Comparison of ENCODE assay signal across 18 cellular contexts in the genomic region with DNA sequence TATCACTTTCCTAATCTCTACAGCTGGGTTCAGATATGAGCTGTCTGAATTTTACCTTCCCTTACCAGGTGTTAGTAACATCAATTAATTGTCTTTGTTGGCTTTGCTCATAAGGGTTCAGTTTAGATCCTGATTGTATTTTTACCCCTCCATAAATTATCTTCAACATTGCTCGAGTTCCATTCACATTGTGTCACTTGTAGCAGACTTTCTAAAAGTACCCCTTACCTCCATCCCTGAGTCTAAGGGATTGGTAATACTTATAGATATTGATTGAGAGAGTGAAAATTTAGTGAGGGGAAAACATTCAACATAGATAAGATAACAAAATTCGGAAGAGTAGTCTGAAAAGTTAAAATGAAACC. TPM values are rescaled to one million over a fixed set of nuclear protein-coding genes. Genes with fewer than 3 reads are reported as not detected.
DNase-seq lines count a peak whose midpoint lies in the region; ATAC-seq, FAIRE-seq and TF ChIP-seq lines count a peak whose summit lies in the region.
"Had no signal": no experiment of that assay in that cellular context is flagged by ENCODE, and none has a peak within 500 bp of the region (broad histone marks: within the 10 kb centered on the region; RNA-seq: fewer than 3 reads in every experiment).

No MANE protein-coding gene starts in this region.

- no peak overlapping the region for H3K4me3 Mint-ChIP-seq in dendritic cell treated with granulocyte-macrophage colony-stimulating factor and Interleukin-4, amounts not matched to agents 40 ng/mL and 50 ng/mL, for 4 days
- no peak overlapping the region for H3K4me3 Mint-ChIP-seq in neural progenitor cell
- no peak overlapping the region for H3K4me3 Mint-ChIP-seq in T-helper 2 cell treated with Interferon-gamma antibody and Interleukin-4, amounts not matched to agents 5 μg/mL and 100 μg/mL, for 36 hours
- H3K4me3 Mint-ChIP-seq: nephron; stimulated activated naive CD8-positive, alpha-beta T cell treated with anti-CD3 and anti-CD28 coated beads, Interleukin-15, Interleukin-2, amounts not matched to agents 100 ng/mL and 50 ng/mL, for 24 hours had no signal

- peaks cover 39% of the 10 kb centered on the region for H3K4me1 Mint-ChIP-seq in dendritic cell treated with granulocyte-macrophage colony-stimulating factor and Interleukin-4, amounts not matched to agents 40 ng/mL and 50 ng/mL, for 4 days (ENCODE audit: low read depth)
- H3K4me1 Mint-ChIP-seq in neural progenitor cell, result peaks cover 14% of the 10 kb centered on the region
- no peaks in the 10 kb centered on the region for H3K4me1 Mint-ChIP-seq in T-helper 2 cell treated with Interferon-gamma antibody and Interleukin-4, amounts not matched to agents 5 μg/mL and 100 μg/mL, for 36 hours (ENCODE audit: low read depth)

- peak; percentile 59 for FAIRE-seq in A549 (lab: Jason Lieb, UNC)
- FAIRE-seq: GM12892 had no signal

- TF ChIP-seq CTCF in A549 (IDR thresholded peaks at IDR 0.05), result no peak
- no peak for TF ChIP-seq CTCF in IMR-90 (conservative IDR thresholded peaks at IDR 0.05; ENCODE audit: low read depth, low read length)
- no peak for TF ChIP-seq CTCF in neural progenitor cell (IDR thresholded peaks at IDR 0.05)

- peak overlapping the region; percentile 59 for H3K27ac Mint-ChIP-seq in dendritic cell treated with granulocyte-macrophage colony-stimulating factor and Interleukin-4, amounts not matched to agents 40 ng/mL and 50 ng/mL, for 4 days
- H3K27ac Mint-ChIP-seq in neural progenitor cell, result no peak overlapping the region
- H3K27ac Mint-ChIP-seq in T-helper 2 cell treated with Interferon-gamma antibody and Interleukin-4, amounts not matched to agents 5 μg/mL and 100 μg/mL, for 36 hours, result no peak overlapping the region
- H3K27ac Mint-ChIP-seq: nephron; stimulated activated naive CD8-positive, alpha-beta T cell treated with anti-CD3 and anti-CD28 coated beads, Interleukin-15, Interleukin-2, amounts not matched to agents 100 ng/mL and 50 ng/mL, for 24 hours had no signal

- H2BK120ac ChIP-seq in IMR-90 (ENCODE audit: low read depth, low read length), result no peak overlapping the region

- ATAC-seq in A549, result peak; percentile 20 to 24; a peak in 2 of 6 replicates
- no peak for ATAC-seq in IMR-90 (ENCODE audit: low read depth)
- no peak for ATAC-seq in GM19023 (IDR thresholded peaks at IDR 0.05; ENCODE audit: unreplicated experiment)
- ATAC-seq in GM21619 (IDR thresholded peaks at IDR 0.05; ENCODE audit: unreplicated experiment), result no peak
- ATAC-seq: gastrocnemius medialis, PC-3 had no signal

- H3K4me1 ChIP-seq in A549 (peaks cover 70% of the 10 kb centered on the region), IMR-90 (ENCODE audit: control insufficient read depth, insufficient read depth, low read length) (peaks cover 11% of the 10 kb centered on the region; the same call in 1 of the 2 replicates), neural progenitor cell (peaks cover 9% of the 10 kb centered on the region)

- H3K79me2 ChIP-seq in neural progenitor cell (ENCODE audit: low read depth), result peaks cover 78% of the 10 kb centered on the region

- no peak for TF ChIP-seq EP300 in A549 (IDR thresholded peaks at IDR 0.05)

- peak overlapping the region; percentile 53; the same call in 1 of the 2 replicates for H3K23ac ChIP-seq in IMR-90 (ENCODE audit: low read depth, low read length)

- no peak overlapping the region for H2BK15ac ChIP-seq in IMR-90 (ENCODE audit: low read depth, low read length)

- dilution Hi-C loops in IMR-90 (cut with HindIII; ENCODE audit: low sequenced_read_pairs, unreplicated experiment), result no loop called here

- H3K4me3 ChIP-seq in A549 (no peak overlapping the region), IMR-90 (ENCODE audit: insufficient read depth, low read depth, low read length) (no peak overlapping the region), neural progenitor cell (no peak overlapping the region)
- H3K4me3 ChIP-seq: gastrocnemius medialis, lower lobe of right lung had no signal

- no peak overlapping the region for H2AFZ ChIP-seq in IMR-90 (replicated peaks; ENCODE audit: low read length, poor library complexity)
- no peak overlapping the region for H2AFZ ChIP-seq in neural progenitor cell (replicated peaks)

- no peaks in the 10 kb centered on the region for H3K9me3 ChIP-seq in A549
- H3K9me3 ChIP-seq in IMR-90 (ENCODE audit: control insufficient read depth, insufficient read depth, low read length), result no peaks in the 10 kb centered on the region
- H3K9me3 ChIP-seq in neural progenitor cell (ENCODE audit: low read depth), result no peaks in the 10 kb centered on the region
- H3K9me3 ChIP-seq: gastrocnemius medialis, lower lobe of right lung had no signal

- H3K9me3 Mint-ChIP-seq in dendritic cell treated with granulocyte-macrophage colony-stimulating factor and Interleukin-4, amounts not matched to agents 40 ng/mL and 50 ng/mL, for 4 days, result no peaks in the 10 kb centered on the region
- no peaks in the 10 kb centered on the region for H3K9me3 Mint-ChIP-seq in neural progenitor cell
- no peaks in the 10 kb centered on the region for H3K9me3 Mint-ChIP-seq in T-helper 2 cell treated with Interferon-gamma antibody and Interleukin-4, amounts not matched to agents 5 μg/mL and 100 μg/mL, for 36 hours
- H3K9me3 Mint-ChIP-seq: nephron; stimulated activated naive CD8-positive, alpha-beta T cell treated with anti-CD3 and anti-CD28 coated beads, Interleukin-15, Interleukin-2, amounts not matched to agents 100 ng/mL and 50 ng/mL, for 24 hours had no signal

- H3K79me1 ChIP-seq in IMR-90 (ENCODE audit: low read depth in 1 of 2, low read length in 2 of 2), result peaks cover 17 to 39% of the 10 kb centered on the region in 2 experiments

- no peak overlapping the region for H3K18ac ChIP-seq in IMR-90 (ENCODE audit: low read depth, low read length)

- no peaks in the 10 kb centered on the region for H3K27me3 ChIP-seq in IMR-90 (ENCODE audit: control insufficient read depth, insufficient read depth, low read length)
- no peaks in the 10 kb centered on the region for H3K27me3 ChIP-seq in neural progenitor cell
- H3K27me3 ChIP-seq: gastrocnemius medialis had no signal

- 55% methylated on average over 2 of the region's 2 CpGs for WGBS in A549 (ENCODE audit: missing lambda C conversion rate)
- no CpG with 5 or more reads among the region's 2 CpGs for WGBS in IMR-90 (ENCODE audit: extremely low coverage in 2 of 2, insufficient read length in 1 of 2), 2 experiments

- POLR2A ChIA-PET in A549 (lab: Yijun Ruan, JAX) (interaction anchor here (1.3 kb wide), 1 partner anchor 8 kb away, joined by 3 read pairs; no protein-coding TSS in a partner anchor), IMR-90 (lab: Charles Lee; ENCODE audit: unreplicated experiment) (no interaction called here)

- no peak overlapping the region for H4K91ac ChIP-seq in IMR-90 (ENCODE audit: insufficient read depth, low read depth, low read length)

- no peaks in the 10 kb centered on the region for H3K27me3 Mint-ChIP-seq in dendritic cell treated with granulocyte-macrophage colony-stimulating factor and Interleukin-4, amounts not matched to agents 40 ng/mL and 50 ng/mL, for 4 days
- no peaks in the 10 kb centered on the region for H3K27me3 Mint-ChIP-seq in neural progenitor cell (ENCODE audit: insufficient read depth, low read depth)
- peaks cover 10% of the 10 kb centered on the region for H3K27me3 Mint-ChIP-seq in T-helper 2 cell treated with Interferon-gamma antibody and Interleukin-4, amounts not matched to agents 5 μg/mL and 100 μg/mL, for 36 hours (ENCODE audit: low read depth)

- H4K8ac ChIP-seq in IMR-90 (ENCODE audit: low read depth in 2 of 2, low read length in 2 of 2), result no peak overlapping the region

- DNase-seq in A549 (ENCODE audit: low read depth in 1 of 2, low spot score in 1 of 2) (no peak), IMR-90 (no peak), neural progenitor cell (ENCODE audit: low spot score) (no peak), NCI-H345 (lab: John Stamatoyannopoulos, UW) (no peak)
- no peak for DNase-seq in T-helper 2 cell treated with Interferon-gamma antibody and Interleukin-4, amounts not matched to agents 5 μg/mL and 100 μg/mL, for 36 hours (ENCODE audit: low spot score)
- DNase-seq: activated effector memory CD4-positive, alpha-beta T cell treated with Interleukin-2 at 50 U/mL for 16 hours; gastrocnemius medialis; GF-D8; lower lobe of right lung; NCI-H2081; NCI-H69; PC-3 had no signal

- no peak overlapping the region; the same call in 1 of the 2 replicates for H4K5ac ChIP-seq in IMR-90 (ENCODE audit: low read depth, low read length)

- H3K36me3 ChIP-seq in IMR-90 (ENCODE audit: control insufficient read depth, insufficient read depth, low read length), result no peaks in the 10 kb centered on the region
- no peaks in the 10 kb centered on the region for H3K36me3 ChIP-seq in neural progenitor cell
- H3K36me3 ChIP-seq: gastrocnemius medialis, lower lobe of right lung had no signal

- H3K14ac ChIP-seq in IMR-90 (replicated peaks; ENCODE audit: low read depth, low read length), result no peak overlapping the region; the same call in 1 of the 2 replicates

- in situ Hi-C loops in IMR-90 (cut with MboI; ENCODE audit: low sequenced_read_pairs), result loop anchor here (10.0 kb wide), 1 partner anchor 174 kb away; no protein-coding TSS in a partner anchor

- no TSS peak for BruUV-seq in IMR-90 (replicated peaks; lab: Mats Ljungman, UMichigan)

- intact Hi-C loops in IMR-90 (cut with micrococcal nuclease), result no loop called here
- intact Hi-C loops in dendritic cell treated with granulocyte-macrophage colony-stimulating factor and Interleukin-4, amounts not matched to agents 40 ng/mL and 50 ng/mL, for 4 days (cut with micrococcal nuclease), result no loop called here

- no peaks in the 10 kb centered on the region for H3F3A ChIP-seq in neural progenitor cell (ENCODE audit: low read depth)

- H2BK5ac ChIP-seq in IMR-90 (ENCODE audit: low read depth, low read length, poor library complexity, severe bottlenecking), result no peak overlapping the region

- H3K9ac ChIP-seq in IMR-90 (ENCODE audit: low read depth, low read length) (no peak overlapping the region), neural progenitor cell (no peak overlapping the region)

- no peaks in the 10 kb centered on the region; the same call in 1 of the 2 replicates for H3K9me1 ChIP-seq in IMR-90 (ENCODE audit: insufficient read depth, low read length)

- TF ChIP-seq POLR2A in A549 (IDR thresholded peaks at IDR 0.05; ENCODE audit: low read length) (no peak), IMR-90 (IDR thresholded peaks at IDR 0.05; ENCODE audit: low read depth, low read length) (no peak)

- no peak overlapping the region for H2AK9ac ChIP-seq in IMR-90 (replicated peaks; ENCODE audit: low read depth, low read length, poor library complexity)

- no peak overlapping the region for H3K4ac ChIP-seq in IMR-90 (ENCODE audit: low read depth, low read length)

- no peak overlapping the region for H2BK20ac ChIP-seq in IMR-90 (ENCODE audit: low read depth, low read length)

- H3K4me2 ChIP-seq in A549 (peak overlapping the region; percentile 52), IMR-90 (ENCODE audit: low read depth, low read length) (peak overlapping the region; percentile 27; the same call in 1 of the 2 replicates), neural progenitor cell (peak overlapping the region; percentile 9)

- H4K20me1 ChIP-seq in IMR-90 (ENCODE audit: insufficient read depth, low read length), result no peaks in the 10 kb centered on the region; the same call in 1 of the 2 replicates
- peaks cover 5% of the 10 kb centered on the region for H4K20me1 ChIP-seq in neural progenitor cell (ENCODE audit: low read depth)

- H2AK5ac ChIP-seq in IMR-90 (ENCODE audit: low read depth, low read length), result no peak overlapping the region

- peak overlapping the region in 1 of 2 experiments; percentile 56; a peak in 3 of 6 replicates for H3K27ac ChIP-seq in A549
- H3K27ac ChIP-seq in IMR-90 (ENCODE audit: insufficient read depth, low read length), result no peak overlapping the region
- H3K27ac ChIP-seq in neural progenitor cell, result no peak overlapping the region
- H3K27ac ChIP-seq: gastrocnemius medialis, lower lobe of right lung had no signal

- H3K36me3 Mint-ChIP-seq in dendritic cell treated with granulocyte-macrophage colony-stimulating factor and Interleukin-4, amounts not matched to agents 40 ng/mL and 50 ng/mL, for 4 days (ENCODE audit: low read depth), result no peaks in the 10 kb centered on the region
- H3K36me3 Mint-ChIP-seq in neural progenitor cell, result no peaks in the 10 kb centered on the region
- no peaks in the 10 kb centered on the region for H3K36me3 Mint-ChIP-seq in T-helper 2 cell treated with Interferon-gamma antibody and Interleukin-4, amounts not matched to agents 5 μg/mL and 100 μg/mL, for 36 hours (ENCODE audit: low read depth)

- CTCF ChIA-PET in A549 (lab: Yijun Ruan, JAX) (interaction anchor here (0.8 to 1.2 kb wide), 2 partner anchors 25 to 198 kb away, joined by 3 read pairs; no protein-coding TSS in a partner anchor), IMR-90 (lab: Yijun Ruan, JAX) (no interaction called here)

- TF ChIP-seq RAD21 in A549 (conservative IDR thresholded peaks at IDR 0.05 in 1 of 2, IDR thresholded peaks at IDR 0.05 in 1 of 2), result no peak
- TF ChIP-seq RAD21 in IMR-90 (IDR thresholded peaks at IDR 0.05; ENCODE audit: low read length), result no peak

- H3K56ac ChIP-seq in IMR-90 (ENCODE audit: extremely low read depth, insufficient read depth, low read length), result no peak overlapping the region

RNA-seq across cellular contexts. Expression of a gene that starts 7.3 kb away (rescaled TPM):
- polyA plus RNA-seq in A549 (2011; rRNA removed), result 17.6 and 17.8 TPM in 2 replicates
- 6.5 and 7.0 TPM in 2 replicates for polyA plus RNA-seq in A549 (2012; cell fraction: cytosol; rRNA removed)
- 16.6 and 19.2 TPM in 2 replicates for polyA plus RNA-seq in A549 (2012; cell fraction: nucleus; rRNA removed)
- 6.4 to 7.1 TPM (median 7.0 TPM) in 3 replicates for polyA plus RNA-seq in A549 (2017; fragmentation: RNase III; extraction: RNeasy Plus Mini Kit Qiagen cat#74134 plus additional on column Dnase treatment)
- 38.1 and 46.3 TPM in 2 replicates for polyA minus RNA-seq in A549 (2011; rRNA and poly(A)+ RNA removed)
- total RNA-seq in IMR-90 (2012; rRNA removed), result 19.2 and 20.6 TPM in 2 replicates
- polyA plus RNA-seq in IMR-90 (2012; rRNA removed), result 12.9 and 13.1 TPM in 2 replicates
- 5.1 TPM in 2 replicates for polyA plus RNA-seq in IMR-90 (2012; cell fraction: cytosol; rRNA removed)
- polyA plus RNA-seq in IMR-90 (2012; cell fraction: nucleus; rRNA removed; ENCODE audit: low replicate concordance), result 26.8 and 71.5 TPM in 2 replicates
- total RNA-seq in neural progenitor cell (ENCODE audit: low replicate concordance), result 14.0 and 18.3 TPM in 2 replicates

Comparison
In these comparisons a context has a peak if more than half of its experiments do, and no peak if none do; other contexts are left out.
1. ATAC-seq: peak in A549 (2 of 2); none in IMR-90 (single experiment), GM19023 (single experiment) and GM21619 (single experiment).
2. Peak in every context shown above with its lines, with median percentiles within 50 percentile points of each other: H3K4me2 ChIP-seq.